Comparison of ENCODE assay signal across 19 cellular contexts in the genomic region with DNA sequence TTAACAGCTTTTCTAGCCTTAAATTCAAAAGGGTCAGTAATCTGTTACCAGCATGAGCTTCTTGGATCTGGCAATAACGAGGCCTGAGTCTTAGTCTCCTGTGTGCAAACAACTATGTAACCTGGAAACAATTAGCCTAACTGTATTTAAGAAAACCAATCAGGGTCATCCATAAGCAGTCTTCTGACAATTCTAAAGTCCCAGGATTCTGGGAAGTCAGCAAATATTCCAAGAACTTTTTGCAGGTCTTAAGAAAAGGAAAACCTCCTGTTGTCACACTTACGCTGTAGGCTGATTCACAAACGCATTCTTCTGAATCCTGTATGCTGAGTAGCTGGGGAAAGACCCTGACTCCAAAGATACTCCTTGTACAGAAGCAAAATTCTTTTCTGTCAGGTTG.
DNase-seq lines count a peak whose midpoint lies in the region; TF ChIP-seq lines count a peak whose summit lies in the region.
"Had no signal": no experiment of that assay in that cellular context is flagged by ENCODE, and none has a peak within 500 bp of the region (broad histone marks: within the 10 kb centered on the region; RNA-seq: fewer than 3 reads in every experiment).

No MANE protein-coding gene starts in this region.

- TF ChIP-seq CTCF in fibroblast of pulmonary artery (IDR thresholded peaks at IDR 0.05; ENCODE audit: low read length, missing control alignments) (no peak), uterus (IDR thresholded peaks at IDR 0.05) (no peak)

- peak overlapping the region; percentile 45 to 55 for H3K27ac ChIP-seq in uterus
- H3K27ac ChIP-seq: BLaER1 treated with 17β-estradiol and CSF1 and Interleukin-3, amounts not matched to agents 10 nM and 100 nM; epithelial cell of prostate; heart right ventricle had no signal

- DNase-seq in amniotic epithelial cell (ENCODE audit: low read depth), result peak; percentile 46
- DNase-seq in fibroblast of pulmonary artery (ENCODE audit: low read depth), result peak; percentile 13
- peak; percentile 67 for DNase-seq in non-pigmented ciliary epithelial cell (ENCODE audit: low read depth)
- DNase-seq in uterus, result no peak
- no peak for DNase-seq in D341Med (ENCODE audit: low spot score)
- no peak for DNase-seq in stimulated activated naive CD4-positive, alpha-beta T cell treated with Interleukin-2 at 50 U/mL for 16 hours (lab: John Stamatoyannopoulos, UW)
- DNase-seq in NCI-H510A treated with DMSO at 0.1 percent for 48 hours (lab: John Stamatoyannopoulos, UW), result no peak
- no peak for DNase-seq in SIG-M5 (lab: John Stamatoyannopoulos, UW)
- DNase-seq: activated CD4-positive, CD25-positive, alpha-beta regulatory T cell treated with anti-CD3 and anti-CD28 coated beads, Interleukin-2, amount 50 U/mL, for 72 hours; activated effector memory CD4-positive, alpha-beta T cell treated with Interleukin-2 at 50 U/mL for 16 hours; DMS 273 treated with DMSO at 0.1 percent for 48 hours; GF-D8; heart right ventricle; NCI-H187 treated with DMSO at 0.1 percent for 48 hours; occipital lobe had no signal

- H3K4me1 ChIP-seq in uterus, result peaks cover 0 to 3% of the 10 kb centered on the region in 2 donors
- H3K4me1 ChIP-seq: BLaER1 treated with 17β-estradiol and CSF1 and Interleukin-3, amounts not matched to agents 10 nM and 100 nM; heart right ventricle had no signal

- H3K36me3 ChIP-seq in uterus, result no peaks in the 10 kb centered on the region
- H3K36me3 ChIP-seq: BLaER1 treated with 17β-estradiol and CSF1 and Interleukin-3, amounts not matched to agents 10 nM and 100 nM had no signal

- no peaks in the 10 kb centered on the region for H3K27me3 ChIP-seq in uterus
- H3K27me3 ChIP-seq: BLaER1 treated with 17β-estradiol and CSF1 and Interleukin-3, amounts not matched to agents 10 nM and 100 nM; heart right ventricle; tibial nerve had no signal

- TF ChIP-seq POLR2A in uterus (IDR thresholded peaks at IDR 0.05), result no peak

- intact Hi-C loops in uterus (cut with DNase I; ENCODE audit: low total_unique reads), result no loop called here

- H3K9me3 ChIP-seq in uterus, result no peaks in the 10 kb centered on the region
- H3K9me3 ChIP-seq: BLaER1 treated with 17β-estradiol and CSF1 and Interleukin-3, amounts not matched to agents 10 nM and 100 nM; heart right ventricle; tibial nerve had no signal

- H3K4me3 ChIP-seq in fibroblast of pulmonary artery (replicated peaks; ENCODE audit: low read depth, low read length) (no peak overlapping the region), uterus (no peak overlapping the region)
- H3K4me3 ChIP-seq: BLaER1 treated with 17β-estradiol and CSF1 and Interleukin-3, amounts not matched to agents 10 nM and 100 nM; heart right ventricle; skin epidermis; tibial nerve had no signal

Comparison
In these comparisons a context has a peak if more than half of its experiments do, and no peak if none do; other contexts are left out.
1. DNase-seq: peak in amniotic epithelial cell (single experiment), fibroblast of pulmonary artery (single experiment) and non-pigmented ciliary epithelial cell (single experiment); none in uterus (0 of 2), D341Med (single experiment), stimulated activated naive CD4-positive, alpha-beta T cell treated with Interleukin-2 at 50 U/mL for 16 hours (single experiment), NCI-H510A treated with DMSO at 0.1 percent for 48 hours (single experiment) and SIG-M5 (single experiment).